In genomic region chr14:105315941-105316562, GRCh38 we compare ENCODE assay signal across 1 cellular context.
TF ChIP-seq lines count a peak whose summit lies in the region.

No MANE protein-coding gene starts in this region.

TF ChIP-seq in K562, 482 proteins besides CTCF, POLR2A, EP300 and RAD21 (continued from another document):
- TF ChIP-seq, protein P1, sequence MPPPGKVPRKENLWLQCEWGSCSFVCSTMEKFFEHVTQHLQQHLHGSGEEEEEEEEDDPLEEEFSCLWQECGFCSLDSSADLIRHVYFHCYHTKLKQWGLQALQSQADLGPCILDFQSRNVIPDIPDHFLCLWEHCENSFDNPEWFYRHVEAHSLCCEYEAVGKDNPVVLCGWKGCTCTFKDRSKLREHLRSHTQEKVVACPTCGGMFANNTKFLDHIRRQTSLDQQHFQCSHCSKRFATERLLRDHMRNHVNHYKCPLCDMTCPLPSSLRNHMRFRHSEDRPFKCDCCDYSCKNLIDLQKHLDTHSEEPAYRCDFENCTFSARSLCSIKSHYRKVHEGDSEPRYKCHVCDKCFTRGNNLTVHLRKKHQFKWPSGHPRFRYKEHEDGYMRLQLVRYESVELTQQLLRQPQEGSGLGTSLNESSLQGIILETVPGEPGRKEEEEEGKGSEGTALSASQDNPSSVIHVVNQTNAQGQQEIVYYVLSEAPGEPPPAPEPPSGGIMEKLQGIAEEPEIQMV (tag; conservative IDR thresholded peaks at IDR 0.05; ENCODE audit: low read depth): no peak
- TF ChIP-seq RBFOX2 (IDR thresholded peaks at IDR 0.05; ENCODE audit: low read depth, low read length) (peak; percentile 35), ZNF551 (CRISPR knock-in tag; IDR thresholded peaks at IDR 0.05) (no peak)
- TF ChIP-seq, protein P2, sequence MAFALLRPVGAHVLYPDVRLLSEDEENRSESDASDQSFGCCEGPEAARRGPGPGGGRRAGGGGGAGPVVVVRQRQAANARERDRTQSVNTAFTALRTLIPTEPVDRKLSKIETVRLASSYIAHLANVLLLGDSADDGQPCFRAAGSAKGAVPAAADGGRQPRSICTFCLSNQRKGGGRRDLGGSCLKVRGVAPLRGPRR (CRISPR knock-in tag; IDR thresholded peaks at IDR 0.05): no peak
TF ChIP-seq in K562: peak in this region for 2.
